ENCODE assay signal across 25 cellular contexts in genomic region chr10:99793819-99794218, GRCh38.
"Had no signal": no experiment of that assay in that cellular context is flagged by ENCODE, and none has a peak within 500 bp of the region (broad histone marks: within the 10 kb centered on the region; RNA-seq: fewer than 3 reads in every experiment).

No MANE protein-coding gene starts in this region.

- H3K79me2 ChIP-seq: hepatocyte had no signal

- H3K27ac ChIP-seq: coronary artery, dorsolateral prefrontal cortex, esophagus muscularis mucosa, foreskin keratinocyte, gastroesophageal sphincter, heart left ventricle, hepatocyte, left ventricle myocardium inferior, lower lobe of right lung had no signal

- H3K27me3 ChIP-seq: dorsolateral prefrontal cortex, esophagus muscularis mucosa, foreskin keratinocyte, gastroesophageal sphincter, heart left ventricle, hepatocyte had no signal

- FAIRE-seq: colon, endothelial cell of umbilical vein, frontal cortex, kidney had no signal

- H2AFZ ChIP-seq: hepatocyte had no signal

- H3K9me3 ChIP-seq: esophagus muscularis mucosa, gastroesophageal sphincter, heart left ventricle, left ventricle myocardium inferior, lower lobe of right lung, mucosa of descending colon had no signal

- H3K4me1 ChIP-seq: foreskin keratinocyte, heart left ventricle, left ventricle myocardium inferior, lower lobe of right lung had no signal

- H3K4me2 ChIP-seq: hepatocyte had no signal

- DNase-seq: dermis blood vessel endothelial cell; dorsolateral prefrontal cortex; effector CD4-positive, alpha-beta T cell; effector memory CD4-positive, alpha-beta T cell; foreskin keratinocyte; heart left ventricle; hypothalamus; immature natural killer cell; islet precursor cell; kidney; kidney glomerular epithelial cell; left colon; left ventricle myocardium inferior; lower lobe of right lung; mesenchymal stem cell; mucosa of descending colon; naive B cell had no signal

- H3K4me3 ChIP-seq: coronary artery, dorsolateral prefrontal cortex, esophagus muscularis mucosa, gastroesophageal sphincter, heart left ventricle, hepatocyte, left ventricle myocardium inferior, lower lobe of right lung, mucosa of descending colon had no signal

- H3K36me3 ChIP-seq: heart left ventricle, left ventricle myocardium inferior, lower lobe of right lung had no signal

- ATAC-seq: foreskin keratinocyte, gastroesophageal sphincter, heart left ventricle, left colon, left lobe of liver, lower lobe of right lung, mucosa of descending colon had no signal
